ENCODE assay signal across 29 cellular contexts in genomic region chr14:23030936-23031335, GRCh38. TPM values are rescaled to one million over a fixed set of nuclear protein-coding genes. Genes with fewer than 3 reads are reported as not detected.
DNase-seq lines count a peak whose midpoint lies in the region; ATAC-seq, FAIRE-seq and TF ChIP-seq lines count a peak whose summit lies in the region.
"Had no signal": no experiment of that assay in that cellular context is flagged by ENCODE, and none has a peak within 500 bp of the region (broad histone marks: within the 10 kb centered on the region; RNA-seq: fewer than 3 reads in every experiment).

No MANE protein-coding gene starts in this region.

- peak overlapping the region; percentile 19 for H3K27ac Mint-ChIP-seq in activated CD4-positive, alpha-beta T cell treated with anti-CD3 and anti-CD28 coated beads for 36 hours
- no peak overlapping the region for H3K27ac Mint-ChIP-seq in activated CD4-positive, alpha-beta T cell treated with anti-CD3 and anti-CD28 coated beads, Interleukin-2, amount 10 ng/mL, durations not matched to agents 24 days and 14 days
- H3K27ac Mint-ChIP-seq: activated naive CD8-positive, alpha-beta T cell treated with anti-CD3 and anti-CD28 coated beads, Interleukin-2, amount 10 ng/mL, durations not matched to agents 7 days and 5 days; GM23338; IgD-negative memory B cell; memory B cell; stimulated activated naive B cell treated with anti-CD40 and anti-IgM and Interleukin-4, amounts not matched to agents 10 μg/mL and 1 μg/mL and 100 μg/mL, for 72 hours had no signal

- in situ Hi-C loops in HepG2 (cut with HindIII; ENCODE audit: extremely low pct_ligation_motif_present, low pct_unique_long_range_greater_than_20kb): no loop called here

- H3K4me3 ChIP-seq in HepG2 (replicated peaks in 1 of 3; ENCODE audit: insufficient read depth in 1 of 3, low read depth in 2 of 3, low read length in 3 of 3) (no peak overlapping the region), right lobe of liver (no peak overlapping the region), epithelial cell of esophagus (ENCODE audit: low read length) (no peak overlapping the region)
- H3K4me3 ChIP-seq: GM23338, psoas muscle had no signal

- peaks cover 49% of the 10 kb centered on the region for H3K79me2 ChIP-seq in HepG2 (ENCODE audit: insufficient read depth, low read length)

- H3K36me3 Mint-ChIP-seq in activated CD4-positive, alpha-beta T cell treated with anti-CD3 and anti-CD28 coated beads for 36 hours (ENCODE audit: low read depth): peaks cover 61% of the 10 kb centered on the region
- H3K36me3 Mint-ChIP-seq in activated CD4-positive, alpha-beta T cell treated with anti-CD3 and anti-CD28 coated beads, Interleukin-2, amount 10 ng/mL, durations not matched to agents 24 days and 14 days (ENCODE audit: low read depth): peaks cover 52% of the 10 kb centered on the region

- 0 out of 2 replicates have a peak, but pooled peaks cover 2% of the 10 kb centered on the region for H4K20me1 ChIP-seq in HepG2 (ENCODE audit: insufficient read depth, low read length)

- TF ChIP-seq CTCF in HepG2 (CRISPR knock-in tag; IDR thresholded peaks at IDR 0.05) (no peak), right lobe of liver (IDR thresholded peaks at IDR 0.05) (no peak), epithelial cell of esophagus (IDR thresholded peaks at IDR 0.05; ENCODE audit: insufficient read depth, low read depth, low read length, missing control alignments) (no peak)

- H3K27ac ChIP-seq in HepG2 (ENCODE audit: extremely low read length, insufficient read depth, low read length) (no peak overlapping the region), right lobe of liver (no peak overlapping the region)
- H3K27ac ChIP-seq: 22Rv1, psoas muscle, WERI-Rb-1 had no signal

- peaks cover 2% of the 10 kb centered on the region for H3K9me3 Mint-ChIP-seq in activated CD4-positive, alpha-beta T cell treated with anti-CD3 and anti-CD28 coated beads for 36 hours (ENCODE audit: low read depth)
- no peaks in the 10 kb centered on the region for H3K9me3 Mint-ChIP-seq in activated CD4-positive, alpha-beta T cell treated with anti-CD3 and anti-CD28 coated beads, Interleukin-2, amount 10 ng/mL, durations not matched to agents 24 days and 14 days
- H3K9me3 Mint-ChIP-seq: activated naive CD8-positive, alpha-beta T cell treated with anti-CD3 and anti-CD28 coated beads, Interleukin-2, amount 10 ng/mL, durations not matched to agents 7 days and 5 days; GM23338; IgD-negative memory B cell; immature natural killer cell; memory B cell; stimulated activated naive B cell treated with anti-CD40 and anti-IgM and Interleukin-4, amounts not matched to agents 10 μg/mL and 1 μg/mL and 100 μg/mL, for 72 hours had no signal

- H3K27me3 ChIP-seq in HepG2 (ENCODE audit: control insufficient read depth in 1 of 2, insufficient read depth in 2 of 2, low read length in 2 of 2) (no peaks in the 10 kb centered on the region; a peak in 1 of 5 replicates), right lobe of liver (no peaks in the 10 kb centered on the region)

- no peaks in the 10 kb centered on the region for H3K9me3 ChIP-seq in HepG2 (ENCODE audit: low read length)
- H3K9me3 ChIP-seq in right lobe of liver: no peaks in the 10 kb centered on the region
- H3K9me3 ChIP-seq: psoas muscle had no signal

- no peak for ATAC-seq in activated CD4-positive, alpha-beta T cell treated with anti-CD3 and anti-CD28 coated beads for 36 hours
- ATAC-seq in HepG2 (no peak), right lobe of liver (no peak), GM21528 (IDR thresholded peaks at IDR 0.05; ENCODE audit: low FRiP score, unreplicated experiment) (no peak)
- ATAC-seq: GM23338; psoas muscle; stimulated activated naive B cell treated with anti-CD40 and anti-IgM and Interleukin-4, amounts not matched to agents 10 μg/mL and 1 μg/mL and 100 μg/mL, for 72 hours had no signal

- FAIRE-seq in HepG2 (lab: Jason Lieb, UNC): no peak

- no peaks in the 10 kb centered on the region for H3K27me3 Mint-ChIP-seq in activated CD4-positive, alpha-beta T cell treated with anti-CD3 and anti-CD28 coated beads for 36 hours
- no peaks in the 10 kb centered on the region for H3K27me3 Mint-ChIP-seq in activated CD4-positive, alpha-beta T cell treated with anti-CD3 and anti-CD28 coated beads, Interleukin-2, amount 10 ng/mL, durations not matched to agents 24 days and 14 days
- H3K27me3 Mint-ChIP-seq: activated naive CD8-positive, alpha-beta T cell treated with anti-CD3 and anti-CD28 coated beads, Interleukin-2, amount 10 ng/mL, durations not matched to agents 7 days and 5 days; IgD-negative memory B cell; memory B cell; stimulated activated naive B cell treated with anti-CD40 and anti-IgM and Interleukin-4, amounts not matched to agents 10 μg/mL and 1 μg/mL and 100 μg/mL, for 72 hours had no signal

- CTCF ChIA-PET in activated CD4-positive, alpha-beta T cell treated with anti-CD3 and anti-CD28 coated beads for 36 hours (lab: Charles Lee): interaction anchor here (0.6 to 4.3 kb wide), 8 partner anchors 9 to 80 kb away, joined by 3 to 20 read pairs (median 4); no protein-coding TSS in a partner anchor
- CTCF ChIA-PET in HepG2 (lab: Yijun Ruan, JAX; ENCODE audit: low intra/inter-chr PET ratio, low total read pairs): no interaction called here

- no peak overlapping the region for H2AFZ ChIP-seq in HepG2 (ENCODE audit: low read length)
- H2AFZ ChIP-seq: GM23338 had no signal

- no peak for TF ChIP-seq RAD21 in HepG2 (CRISPR knock-in tag; IDR thresholded peaks at IDR 0.05)

- intact Hi-C loops in activated CD4-positive, alpha-beta T cell treated with anti-CD3 and anti-CD28 coated beads for 36 hours (cut with DNase I, micrococcal nuclease): loop anchor here in 1 of 2 experiments (10.0 kb wide), 2 partner anchors 446 to 1114 kb away; partner anchors contain the start of genes DAD1, EMC9, PSME2 and RNF31
- intact Hi-C loops in activated CD4-positive, alpha-beta T cell treated with anti-CD3 and anti-CD28 coated beads, Interleukin-2, amount 10 ng/mL, durations not matched to agents 24 days and 14 days (cut with micrococcal nuclease): no loop called here
- intact Hi-C loops in HepG2 (cut with micrococcal nuclease; ENCODE audit: unreplicated experiment): no loop called here
- intact Hi-C loops in right lobe of liver (cut with DNase I): no loop called here

- H3K4me1 ChIP-seq in HepG2 (ENCODE audit: insufficient read depth, low read length): peaks cover 54% of the 10 kb centered on the region
- H3K4me1 ChIP-seq in right lobe of liver: peaks cover 0 to 13% (median 3%) of the 10 kb centered on the region in 4 donors

- 0 out of 4 replicates have a peak, but pooled peaks of 1 of the 2 experiments have one; percentile 15 for TF ChIP-seq POLR2A in HepG2 (IDR thresholded peaks at IDR 0.05; ENCODE audit: insufficient read depth in 1 of 2, low read depth in 2 of 2, low read length in 2 of 2)
- TF ChIP-seq POLR2A in right lobe of liver (IDR thresholded peaks at IDR 0.05): no peak

- TF ChIP-seq EP300 in HepG2 (IDR thresholded peaks at IDR 0.05; ENCODE audit: low read depth in 2 of 2, low read length in 2 of 2) (no peak), HepG2 (CRISPR knock-in tag; IDR thresholded peaks at IDR 0.05; ENCODE audit: borderline replicate concordance) (no peak)

- POLR2A ChIA-PET in activated CD4-positive, alpha-beta T cell treated with anti-CD3 and anti-CD28 coated beads for 36 hours (lab: Charles Lee): interaction anchor here (0.6 kb wide), 1 partner anchor 61 kb away, joined by 3 read pairs; no protein-coding TSS in a partner anchor
- POLR2A ChIA-PET in HepG2 (lab: Yijun Ruan, JAX): interaction anchor here (0.9 to 15.1 kb wide), 4 partner anchors 9 to 61 kb away, joined by 3 to 203 read pairs (median 4); no protein-coding TSS in a partner anchor

- peaks cover 56% of the 10 kb centered on the region for H3K4me1 Mint-ChIP-seq in activated CD4-positive, alpha-beta T cell treated with anti-CD3 and anti-CD28 coated beads for 36 hours
- peaks cover 43% of the 10 kb centered on the region for H3K4me1 Mint-ChIP-seq in activated CD4-positive, alpha-beta T cell treated with anti-CD3 and anti-CD28 coated beads, Interleukin-2, amount 10 ng/mL, durations not matched to agents 24 days and 14 days

- no peak overlapping the region for H3K4me2 ChIP-seq in HepG2 (ENCODE audit: low read depth, low read length)
- H3K4me2 ChIP-seq: GM23338 had no signal

- H3K9ac ChIP-seq in HepG2 (ENCODE audit: insufficient read depth, low read depth, low read length): no peak overlapping the region

- TSS peak; percentile 32 for BruUV-seq in HepG2 (replicated peaks; lab: Mats Ljungman, UMichigan)

- H3K36me3 ChIP-seq in HepG2 (replicated peaks in 1 of 2; ENCODE audit: control insufficient read depth in 1 of 2, insufficient read depth in 2 of 2, low read length in 2 of 2) (peaks cover 31 to 51% of the 10 kb centered on the region in 2 experiments), right lobe of liver (peaks cover 2 to 51% (median 11%) of the 10 kb centered on the region in 4 donors)

- no peak overlapping the region for H3K4me3 Mint-ChIP-seq in activated CD4-positive, alpha-beta T cell treated with anti-CD3 and anti-CD28 coated beads for 36 hours
- H3K4me3 Mint-ChIP-seq in activated CD4-positive, alpha-beta T cell treated with anti-CD3 and anti-CD28 coated beads, Interleukin-2, amount 10 ng/mL, durations not matched to agents 24 days and 14 days: no peak overlapping the region
- H3K4me3 Mint-ChIP-seq: activated naive CD8-positive, alpha-beta T cell treated with anti-CD3 and anti-CD28 coated beads, Interleukin-2, amount 10 ng/mL, durations not matched to agents 7 days and 5 days; GM23338; memory B cell; stimulated activated naive B cell treated with anti-CD40 and anti-IgM and Interleukin-4, amounts not matched to agents 10 μg/mL and 1 μg/mL and 100 μg/mL, for 72 hours had no signal

- no peak for DNase-seq in activated CD4-positive, alpha-beta T cell treated with anti-CD3 and anti-CD28 coated beads for 36 hours
- DNase-seq in activated CD4-positive, alpha-beta T cell treated with anti-CD3 and anti-CD28 coated beads, Interleukin-2, amount 10 ng/mL, durations not matched to agents 24 days and 14 days: no peak
- no peak for DNase-seq in HepG2 (ENCODE audit: low spot score)
- DNase-seq in right lobe of liver: no peak
- DNase-seq in epithelial cell of esophagus (ENCODE audit: low read depth): peak; percentile 59
- no peak for DNase-seq in NCI-H1048 (lab: John Stamatoyannopoulos, UW)
- no peak for DNase-seq in activated gamma-delta T cell (lab: John Stamatoyannopoulos, UW)
- DNase-seq: activated CD8-positive, alpha-beta memory T cell treated with anti-CD3 and anti-CD28 coated beads, Interleukin-2, amount 50 U/mL, for 4 hours; activated naive CD8-positive, alpha-beta T cell treated with anti-CD3 and anti-CD28 coated beads, Interleukin-2, amount 10 ng/mL, durations not matched to agents 7 days and 5 days; cerebellar nuclear complex; hippocampal formation; immature natural killer cell; NCI-H1105; NCI-H1930; NCI-H524 treated with DMSO at 0.1 percent for 48 hours; psoas muscle; SHP77 treated with DMSO at 0.1 percent for 48 hours; stimulated activated CD4-positive, alpha-beta T cell treated with anti-CD3 and anti-CD28 coated beads, Interleukin-4, amount 100 ng/mL, for 4 hours; stimulated activated naive B cell treated with anti-CD40 and anti-IgM and Interleukin-4, amounts not matched to agents 10 μg/mL and 1 μg/mL and 100 μg/mL, for 72 hours; T-helper 9 cell; WERI-Rb-1 had no signal

- WGBS in HepG2 (ENCODE audit: low lambda C conversion rate): 98% methylated on average over 4 of the region's 4 CpGs
- WGBS in right lobe of liver (ENCODE audit: insufficient coverage, low coverage, low lambda C conversion rate, missing lambda C conversion rate): 97% methylated on average over 4 of the region's 4 CpGs

RNA-seq across cellular contexts. Expression of gene PSMB5, which starts 3.8 kb away (rescaled TPM):
- 100 to 1,000 TPM; 104 to 129 TPM for total RNA-seq in activated CD4-positive, alpha-beta T cell treated with anti-CD3 and anti-CD28 coated beads for 36 hours
- total RNA-seq in activated CD4-positive, alpha-beta T cell treated with anti-CD3 and anti-CD28 coated beads, Interleukin-2, amount 10 ng/mL, durations not matched to agents 24 days and 14 days: 150 TPM in 2 replicates
- total RNA-seq in HepG2 (2016; rRNA removed; fragmentation: Illumina TruSeq; extraction: Trizol) (871 and 1,316 TPM in 2 replicates), right lobe of liver (10 to 100 TPM; 51.2 to 93.5 (median 59.1) TPM)
- 296 and 327 TPM in 2 replicates for total RNA-seq in HepG2 (2016; cell fraction: cytosol; rRNA removed; fragmentation: Illumina TruSeq; extraction: Trizol; ENCODE audit: low read depth)
- total RNA-seq in HepG2 (2016; cell fraction: insoluble cytoplasmic fraction; rRNA removed; fragmentation: Illumina TruSeq; extraction: Trizol): 923 and 1,358 TPM in 2 replicates
- total RNA-seq in HepG2 (2016; cell fraction: membrane; rRNA removed; fragmentation: Illumina TruSeq; extraction: Trizol): 499 and 543 TPM in 2 replicates
- total RNA-seq in HepG2 (2016; cell fraction: nucleus; rRNA removed; fragmentation: Illumina TruSeq; extraction: Trizol): 325 and 326 TPM in 2 replicates
- polyA plus RNA-seq in HepG2 (2011; rRNA removed): 566 and 705 TPM in 2 replicates
- 909 and 1,129 TPM in 2 replicates for polyA plus RNA-seq in HepG2 (2011; cell fraction: cytosol; rRNA removed)
- 173 and 191 TPM in 2 replicates for polyA plus RNA-seq in HepG2 (2011; cell fraction: nucleus; rRNA removed)
- polyA plus RNA-seq in HepG2 (2012): 459 and 476 TPM in 2 replicates
- 281 and 292 TPM in 2 replicates for polyA plus RNA-seq in HepG2 (2016; cell fraction: cytosol; fragmentation: Illumina TruSeq; extraction: Trizol; ENCODE audit: low read depth)
- polyA plus RNA-seq in HepG2 (2016; cell fraction: insoluble cytoplasmic fraction; fragmentation: Illumina TruSeq; extraction: Trizol; ENCODE audit: low read depth): 1,127 and 1,228 TPM in 2 replicates
- 411 and 426 TPM in 2 replicates for polyA plus RNA-seq in HepG2 (2016; cell fraction: membrane; fragmentation: Illumina TruSeq; extraction: Trizol; ENCODE audit: low read depth)
- 421 and 445 TPM in 2 replicates for polyA plus RNA-seq in HepG2 (2016; cell fraction: nucleus; fragmentation: Illumina TruSeq; extraction: Trizol; ENCODE audit: insufficient read depth, low read depth)
- polyA minus RNA-seq in HepG2 (2011; rRNA and poly(A)+ RNA removed; ENCODE audit: low replicate concordance): 455 and 971 TPM in 2 replicates
- 370 and 379 TPM in 2 replicates for polyA minus RNA-seq in HepG2 (2011; cell fraction: cytosol; rRNA and poly(A)+ RNA removed)
- polyA minus RNA-seq in HepG2 (2011; cell fraction: nucleus; rRNA and poly(A)+ RNA removed): 156 and 157 TPM in 2 replicates

RNA-seq across cellular contexts. Expression of gene PSMB11, which starts 11.1 kb away (rescaled TPM):
- total RNA-seq in activated CD4-positive, alpha-beta T cell treated with anti-CD3 and anti-CD28 coated beads for 36 hours: not detected
- not detected in 2 replicates for total RNA-seq in activated CD4-positive, alpha-beta T cell treated with anti-CD3 and anti-CD28 coated beads, Interleukin-2, amount 10 ng/mL, durations not matched to agents 24 days and 14 days
- total RNA-seq in HepG2 (2016; rRNA removed; fragmentation: Illumina TruSeq; extraction: Trizol) (not detected in 2 replicates), right lobe of liver (not detected)
- total RNA-seq in HepG2 (2016; cell fraction: cytosol; rRNA removed; fragmentation: Illumina TruSeq; extraction: Trizol; ENCODE audit: low read depth): not detected in 2 replicates
- not detected in 2 replicates for total RNA-seq in HepG2 (2016; cell fraction: insoluble cytoplasmic fraction; rRNA removed; fragmentation: Illumina TruSeq; extraction: Trizol)
- total RNA-seq in HepG2 (2016; cell fraction: membrane; rRNA removed; fragmentation: Illumina TruSeq; extraction: Trizol): not detected in 2 replicates
- not detected in 2 replicates for total RNA-seq in HepG2 (2016; cell fraction: nucleus; rRNA removed; fragmentation: Illumina TruSeq; extraction: Trizol)
- polyA plus RNA-seq in HepG2 (2011; rRNA removed): not detected in 2 replicates
- not detected in 2 replicates for polyA plus RNA-seq in HepG2 (2011; cell fraction: cytosol; rRNA removed)
- polyA plus RNA-seq in HepG2 (2011; cell fraction: nucleus; rRNA removed): not detected in 2 replicates
- polyA plus RNA-seq in HepG2 (2012): not detected in 2 replicates
- not detected in 2 replicates for polyA plus RNA-seq in HepG2 (2016; cell fraction: cytosol; fragmentation: Illumina TruSeq; extraction: Trizol; ENCODE audit: low read depth)
- not detected in 2 replicates for polyA plus RNA-seq in HepG2 (2016; cell fraction: insoluble cytoplasmic fraction; fragmentation: Illumina TruSeq; extraction: Trizol; ENCODE audit: low read depth)
- not detected in 2 replicates for polyA plus RNA-seq in HepG2 (2016; cell fraction: membrane; fragmentation: Illumina TruSeq; extraction: Trizol; ENCODE audit: low read depth)
- polyA plus RNA-seq in HepG2 (2016; cell fraction: nucleus; fragmentation: Illumina TruSeq; extraction: Trizol; ENCODE audit: insufficient read depth, low read depth): not detected in 2 replicates
- 0.10 TPM in 1 of 2 replicates, not detected in the other for polyA minus RNA-seq in HepG2 (2011; rRNA and poly(A)+ RNA removed; ENCODE audit: low replicate concordance)
- polyA minus RNA-seq in HepG2 (2011; cell fraction: cytosol; rRNA and poly(A)+ RNA removed): not detected in 2 replicates
- polyA minus RNA-seq in HepG2 (2011; cell fraction: nucleus; rRNA and poly(A)+ RNA removed): not detected in 2 replicates
- total RNA-seq: activated naive CD8-positive, alpha-beta T cell treated with anti-CD3 and anti-CD28 coated beads, Interleukin-2, amount 10 ng/mL, durations not matched to agents 7 days and 5 days; dermis microvascular lymphatic vessel endothelial cell; psoas muscle; ureter had no signal
- polyA plus RNA-seq: fibroblast of lung, GM23338, IgD-negative memory B cell, immature natural killer cell had no signal

RNA-seq across cellular contexts. Expression of gene C14orf93, which starts 21.0 kb away (rescaled TPM):
- total RNA-seq in activated CD4-positive, alpha-beta T cell treated with anti-CD3 and anti-CD28 coated beads for 36 hours: 10 to 100 TPM; 10.7 to 11.5 TPM
- total RNA-seq in activated CD4-positive, alpha-beta T cell treated with anti-CD3 and anti-CD28 coated beads, Interleukin-2, amount 10 ng/mL, durations not matched to agents 24 days and 14 days: 6.7 and 8.2 TPM in 2 replicates
- total RNA-seq in HepG2 (2016; rRNA removed; fragmentation: Illumina TruSeq; extraction: Trizol): 10.8 and 11.4 TPM in 2 replicates
- 3.1 and 3.7 TPM in 2 replicates for total RNA-seq in HepG2 (2016; cell fraction: cytosol; rRNA removed; fragmentation: Illumina TruSeq; extraction: Trizol; ENCODE audit: low read depth)
- 10.9 and 11.2 TPM in 2 replicates for total RNA-seq in HepG2 (2016; cell fraction: insoluble cytoplasmic fraction; rRNA removed; fragmentation: Illumina TruSeq; extraction: Trizol)
- total RNA-seq in HepG2 (2016; cell fraction: membrane; rRNA removed; fragmentation: Illumina TruSeq; extraction: Trizol): 7.8 and 9.1 TPM in 2 replicates
- total RNA-seq in HepG2 (2016; cell fraction: nucleus; rRNA removed; fragmentation: Illumina TruSeq; extraction: Trizol): 6.7 and 8.3 TPM in 2 replicates
- 19.8 and 22.5 TPM in 2 replicates for polyA plus RNA-seq in HepG2 (2011; rRNA removed)
- polyA plus RNA-seq in HepG2 (2011; cell fraction: cytosol; rRNA removed): 18.0 and 23.7 TPM in 2 replicates
- 27.1 and 27.7 TPM in 2 replicates for polyA plus RNA-seq in HepG2 (2011; cell fraction: nucleus; rRNA removed)
- 14.5 and 15.7 TPM in 2 replicates for polyA plus RNA-seq in HepG2 (2012)
- polyA plus RNA-seq in HepG2 (2016; cell fraction: cytosol; fragmentation: Illumina TruSeq; extraction: Trizol; ENCODE audit: low read depth): 2.6 and 3.0 TPM in 2 replicates
- 9.9 and 10.2 TPM in 2 replicates for polyA plus RNA-seq in HepG2 (2016; cell fraction: insoluble cytoplasmic fraction; fragmentation: Illumina TruSeq; extraction: Trizol; ENCODE audit: low read depth)
- 6.4 TPM in 2 replicates for polyA plus RNA-seq in HepG2 (2016; cell fraction: membrane; fragmentation: Illumina TruSeq; extraction: Trizol; ENCODE audit: low read depth)
- polyA plus RNA-seq in HepG2 (2016; cell fraction: nucleus; fragmentation: Illumina TruSeq; extraction: Trizol; ENCODE audit: insufficient read depth, low read depth): 19.5 and 24.7 TPM in 2 replicates
- 18.0 and 62.7 TPM in 2 replicates for polyA minus RNA-seq in HepG2 (2011; rRNA and poly(A)+ RNA removed; ENCODE audit: low replicate concordance)
- polyA minus RNA-seq in HepG2 (2011; cell fraction: cytosol; rRNA and poly(A)+ RNA removed): 8.0 and 14.8 TPM in 2 replicates
- polyA minus RNA-seq in HepG2 (2011; cell fraction: nucleus; rRNA and poly(A)+ RNA removed): 8.8 and 11.9 TPM in 2 replicates
- total RNA-seq in right lobe of liver: 1 to 10 TPM; 1.7 to 4.0 (median 3.2) TPM

RNA-seq across cellular contexts. Expression of gene CDH24, which starts 26.4 kb away (rescaled TPM):
- 1 to 10 TPM in 1 of 2 experiments, under 1 TPM in 1; 0.82 to 1.1 TPM for total RNA-seq in activated CD4-positive, alpha-beta T cell treated with anti-CD3 and anti-CD28 coated beads for 36 hours
- 1.6 and 1.7 TPM in 2 replicates for total RNA-seq in activated CD4-positive, alpha-beta T cell treated with anti-CD3 and anti-CD28 coated beads, Interleukin-2, amount 10 ng/mL, durations not matched to agents 24 days and 14 days
- 0.41 and 0.69 TPM in 2 replicates for total RNA-seq in HepG2 (2016; rRNA removed; fragmentation: Illumina TruSeq; extraction: Trizol)
- 0.35 and 0.40 TPM in 2 replicates for total RNA-seq in HepG2 (2016; cell fraction: cytosol; rRNA removed; fragmentation: Illumina TruSeq; extraction: Trizol; ENCODE audit: low read depth)
- 0.45 and 0.76 TPM in 2 replicates for total RNA-seq in HepG2 (2016; cell fraction: insoluble cytoplasmic fraction; rRNA removed; fragmentation: Illumina TruSeq; extraction: Trizol)
- total RNA-seq in HepG2 (2016; cell fraction: membrane; rRNA removed; fragmentation: Illumina TruSeq; extraction: Trizol): 1.1 and 1.2 TPM in 2 replicates
- total RNA-seq in HepG2 (2016; cell fraction: nucleus; rRNA removed; fragmentation: Illumina TruSeq; extraction: Trizol): 0.56 and 0.59 TPM in 2 replicates
- 0.99 and 1.2 TPM in 2 replicates for polyA plus RNA-seq in HepG2 (2011; rRNA removed)
- 0.41 and 0.76 TPM in 2 replicates for polyA plus RNA-seq in HepG2 (2011; cell fraction: cytosol; rRNA removed)
- polyA plus RNA-seq in HepG2 (2011; cell fraction: nucleus; rRNA removed): 6.5 and 6.6 TPM in 2 replicates
- 0.50 and 0.55 TPM in 2 replicates for polyA plus RNA-seq in HepG2 (2012)
- polyA plus RNA-seq in HepG2 (2016; cell fraction: cytosol; fragmentation: Illumina TruSeq; extraction: Trizol; ENCODE audit: low read depth): 0.59 and 0.70 TPM in 2 replicates
- polyA plus RNA-seq in HepG2 (2016; cell fraction: insoluble cytoplasmic fraction; fragmentation: Illumina TruSeq; extraction: Trizol; ENCODE audit: low read depth): 0.41 and 0.73 TPM in 2 replicates
- 1.0 and 1.2 TPM in 2 replicates for polyA plus RNA-seq in HepG2 (2016; cell fraction: membrane; fragmentation: Illumina TruSeq; extraction: Trizol; ENCODE audit: low read depth)
- polyA plus RNA-seq in HepG2 (2016; cell fraction: nucleus; fragmentation: Illumina TruSeq; extraction: Trizol; ENCODE audit: insufficient read depth, low read depth): 2.5 and 2.8 TPM in 2 replicates
- 1.1 and 16.3 TPM in 2 replicates for polyA minus RNA-seq in HepG2 (2011; rRNA and poly(A)+ RNA removed; ENCODE audit: low replicate concordance)
- 0.40 and 0.44 TPM in 2 replicates for polyA minus RNA-seq in HepG2 (2011; cell fraction: cytosol; rRNA and poly(A)+ RNA removed)
- 0.90 and 0.99 TPM in 2 replicates for polyA minus RNA-seq in HepG2 (2011; cell fraction: nucleus; rRNA and poly(A)+ RNA removed)
- total RNA-seq in right lobe of liver: under 1 TPM; 0.26 to 0.74 (median 0.54) TPM

RNA-seq across cellular contexts. Expression of gene AJUBA, which starts 48.6 kb away (rescaled TPM):
- 1 to 10 TPM; 2.9 to 3.2 TPM for total RNA-seq in activated CD4-positive, alpha-beta T cell treated with anti-CD3 and anti-CD28 coated beads for 36 hours
- 2.4 and 2.7 TPM in 2 replicates for total RNA-seq in activated CD4-positive, alpha-beta T cell treated with anti-CD3 and anti-CD28 coated beads, Interleukin-2, amount 10 ng/mL, durations not matched to agents 24 days and 14 days
- total RNA-seq in HepG2 (2016; rRNA removed; fragmentation: Illumina TruSeq; extraction: Trizol) (109 and 157 TPM in 2 replicates), right lobe of liver (10 to 100 TPM in 5 of 6 experiments, 1 to 10 TPM in 1; 7.8 to 64.6 (median 54.2) TPM)
- total RNA-seq in HepG2 (2016; cell fraction: cytosol; rRNA removed; fragmentation: Illumina TruSeq; extraction: Trizol; ENCODE audit: low read depth): 29.1 and 32.6 TPM in 2 replicates
- 104 and 153 TPM in 2 replicates for total RNA-seq in HepG2 (2016; cell fraction: insoluble cytoplasmic fraction; rRNA removed; fragmentation: Illumina TruSeq; extraction: Trizol)
- total RNA-seq in HepG2 (2016; cell fraction: membrane; rRNA removed; fragmentation: Illumina TruSeq; extraction: Trizol): 72.3 and 78.5 TPM in 2 replicates
- 149 and 162 TPM in 2 replicates for total RNA-seq in HepG2 (2016; cell fraction: nucleus; rRNA removed; fragmentation: Illumina TruSeq; extraction: Trizol)
- 241 and 315 TPM in 2 replicates for polyA plus RNA-seq in HepG2 (2011; rRNA removed)
- 184 and 225 TPM in 2 replicates for polyA plus RNA-seq in HepG2 (2011; cell fraction: cytosol; rRNA removed)
- polyA plus RNA-seq in HepG2 (2011; cell fraction: nucleus; rRNA removed): 207 and 248 TPM in 2 replicates
- 183 and 230 TPM in 2 replicates for polyA plus RNA-seq in HepG2 (2012)
- polyA plus RNA-seq in HepG2 (2016; cell fraction: cytosol; fragmentation: Illumina TruSeq; extraction: Trizol; ENCODE audit: low read depth): 8.7 and 9.2 TPM in 2 replicates
- polyA plus RNA-seq in HepG2 (2016; cell fraction: insoluble cytoplasmic fraction; fragmentation: Illumina TruSeq; extraction: Trizol; ENCODE audit: low read depth): 102 and 106 TPM in 2 replicates
- 31.5 and 31.6 TPM in 2 replicates for polyA plus RNA-seq in HepG2 (2016; cell fraction: membrane; fragmentation: Illumina TruSeq; extraction: Trizol; ENCODE audit: low read depth)
- 158 and 165 TPM in 2 replicates for polyA plus RNA-seq in HepG2 (2016; cell fraction: nucleus; fragmentation: Illumina TruSeq; extraction: Trizol; ENCODE audit: insufficient read depth, low read depth)
- 171 and 630 TPM in 2 replicates for polyA minus RNA-seq in HepG2 (2011; rRNA and poly(A)+ RNA removed; ENCODE audit: low replicate concordance)
- 150 and 166 TPM in 2 replicates for polyA minus RNA-seq in HepG2 (2011; cell fraction: cytosol; rRNA and poly(A)+ RNA removed)
- 420 and 488 TPM in 2 replicates for polyA minus RNA-seq in HepG2 (2011; cell fraction: nucleus; rRNA and poly(A)+ RNA removed)
